ENCODE assay signal across 13 cellular contexts in the genomic region with DNA sequence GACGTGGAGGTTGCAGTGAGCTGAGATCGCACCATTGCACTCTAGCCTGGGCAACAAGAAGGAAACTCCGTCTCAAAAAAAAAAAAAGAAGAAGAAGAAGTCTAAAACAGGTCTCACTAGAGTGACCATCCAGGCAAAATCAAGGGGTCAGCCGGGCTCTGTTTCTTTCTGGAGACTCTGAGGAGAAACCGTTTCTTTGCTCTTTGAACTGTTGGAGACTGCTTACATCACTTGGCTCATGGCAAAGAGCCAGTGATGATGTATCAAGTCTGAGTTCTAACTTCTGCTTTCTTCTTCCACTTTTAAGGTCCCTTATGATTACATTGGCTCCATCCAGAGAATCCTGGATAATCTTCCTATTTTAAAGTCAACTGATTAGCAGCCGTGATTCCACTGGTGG.
DNase-seq lines count a peak whose midpoint lies in the region; ATAC-seq and TF ChIP-seq lines count a peak whose summit lies in the region.
"Had no signal": no experiment of that assay in that cellular context is flagged by ENCODE, and none has a peak within 500 bp of the region (broad histone marks: within the 10 kb centered on the region; RNA-seq: fewer than 3 reads in every experiment).

No MANE protein-coding gene starts in this region.

- POLR2A ChIA-PET in RWPE1 (lab: Yijun Ruan, JAX; ENCODE audit: low non-redundant PET), result no interaction called here

- no peaks in the 10 kb centered on the region for H3K27me3 ChIP-seq in mucosa of stomach (ENCODE audit: control insufficient read depth, insufficient read depth, low read length)
- H3K27me3 ChIP-seq: neural progenitor cell had no signal

- H3K4me3 ChIP-seq in mucosa of stomach (ENCODE audit: low read length), result no peak overlapping the region
- H3K4me3 ChIP-seq: neural progenitor cell had no signal

- CTCF ChIA-PET in RWPE1 (lab: Yijun Ruan, JAX), result no interaction called here

- H3K27ac ChIP-seq in epithelial cell of prostate (peak overlapping the region; percentile 82), RWPE1 (no peak overlapping the region)
- H3K27ac ChIP-seq: neural progenitor cell had no signal

- DNase-seq in GF-D8 (lab: John Stamatoyannopoulos, UW) (peak; percentile 79), NOMO-1 (lab: John Stamatoyannopoulos, UW; ENCODE audit: unreplicated experiment in 2 of 2) (peak; percentile 52 to 79), epithelial cell of prostate (ENCODE audit: low read depth, low spot score) (no peak), iPS-NIHi7 (ENCODE audit: extremely low spot score) (no peak), RWPE1 (ENCODE audit: low spot score) (no peak)
- DNase-seq: activated CD4-positive, alpha-beta T cell treated with anti-CD3 and anti-CD28 coated beads, Interleukin-2, amount 10 ng/mL, durations not matched to agents 24 days and 14 days; GDM1; NCI-H1436 treated with DMSO at 0.1 percent for 48 hours; T-helper 1 cell had no signal

- H3K4me1 ChIP-seq in mucosa of stomach (ENCODE audit: control insufficient read depth, insufficient read depth, low read length), result peaks cover 38% of the 10 kb centered on the region

- no peak for TF ChIP-seq CTCF in RWPE1 (conservative IDR thresholded peaks at IDR 0.05; ENCODE audit: low read depth)

- no peaks in the 10 kb centered on the region for H3K9me3 ChIP-seq in mucosa of stomach (ENCODE audit: control insufficient read depth, low read length)

- no peaks in the 10 kb centered on the region for H3K36me3 ChIP-seq in mucosa of stomach (ENCODE audit: control insufficient read depth, insufficient read depth, low read length)
- H3K36me3 ChIP-seq: neural progenitor cell had no signal

- no peak for ATAC-seq in HG02623 (IDR thresholded peaks at IDR 0.05; ENCODE audit: unreplicated experiment)
- no peak for ATAC-seq in HG02884 (IDR thresholded peaks at IDR 0.05; ENCODE audit: unreplicated experiment)

- H3K9ac ChIP-seq in mucosa of stomach (ENCODE audit: low read length), result peak overlapping the region; percentile 13
- H3K9ac ChIP-seq: neural progenitor cell had no signal

Comparison
In these comparisons a context has a peak if more than half of its experiments do, and no peak if none do; other contexts are left out.
1. DNase-seq: peak in GF-D8 (single experiment) and NOMO-1 (2 of 2); none in epithelial cell of prostate (single experiment), iPS-NIHi7 (single experiment) and RWPE1 (single experiment).